Comparison of ENCODE assay signal across 18 cellular contexts in the genomic region with DNA sequence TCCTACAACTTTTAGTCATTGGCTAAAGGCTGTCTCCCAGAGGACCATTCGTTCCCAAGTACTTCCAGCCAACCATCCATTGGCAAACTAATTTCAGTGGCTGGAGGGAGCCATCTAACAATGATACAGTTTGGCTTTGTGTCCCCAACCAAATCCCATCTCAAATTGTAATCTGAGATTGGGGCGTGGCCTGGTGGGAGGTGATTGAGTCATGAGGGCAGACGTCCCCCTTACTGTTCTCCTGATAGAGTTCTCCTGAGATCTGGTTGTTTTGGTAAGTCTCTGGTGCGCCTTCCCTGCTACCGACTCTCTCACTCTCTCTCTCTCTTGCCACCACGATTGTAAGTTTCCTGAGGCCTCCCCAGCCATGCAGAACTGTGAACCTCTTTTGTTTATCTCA.
"Had no signal": no experiment of that assay in that cellular context is flagged by ENCODE, and none has a peak within 500 bp of the region (broad histone marks: within the 10 kb centered on the region; RNA-seq: fewer than 3 reads in every experiment).

No MANE protein-coding gene starts in this region.

- H3K9me3 Mint-ChIP-seq: activated T-helper 17 cell treated with anti-CD3 and anti-CD28 coated beads, Interleukin-2, amount 50 U/mL, for 72 hours; stimulated activated naive CD8-positive, alpha-beta T cell treated with anti-CD3 and anti-CD28 coated beads, Interleukin-15, Interleukin-2, amounts not matched to agents 100 ng/mL and 50 ng/mL, for 24 hours; type B pancreatic cell had no signal

- H3K4me1 Mint-ChIP-seq: activated T-helper 17 cell treated with anti-CD3 and anti-CD28 coated beads, Interleukin-2, amount 50 U/mL, for 72 hours had no signal

- H3K27ac Mint-ChIP-seq: activated T-helper 17 cell treated with anti-CD3 and anti-CD28 coated beads, Interleukin-2, amount 50 U/mL, for 72 hours; stimulated activated naive CD8-positive, alpha-beta T cell treated with anti-CD3 and anti-CD28 coated beads, Interleukin-15, Interleukin-2, amounts not matched to agents 100 ng/mL and 50 ng/mL, for 24 hours had no signal

- H3K9me3 ChIP-seq: ascending aorta, breast epithelium, esophagus squamous epithelium, right lobe of liver, suprapubic skin had no signal

- H3K27me3 ChIP-seq: ascending aorta, breast epithelium, esophagus squamous epithelium, right lobe of liver, suprapubic skin had no signal

- ATAC-seq: activated T-helper 17 cell treated with anti-CD3 and anti-CD28 coated beads, Interleukin-2, amount 50 U/mL, for 72 hours; left cardiac atrium; lower lobe of right lung; right lobe of liver had no signal

- H3K4me3 Mint-ChIP-seq: activated T-helper 17 cell treated with anti-CD3 and anti-CD28 coated beads, Interleukin-2, amount 50 U/mL, for 72 hours; neural crest cell; stimulated activated naive CD8-positive, alpha-beta T cell treated with anti-CD3 and anti-CD28 coated beads, Interleukin-15, Interleukin-2, amounts not matched to agents 100 ng/mL and 50 ng/mL, for 24 hours; type B pancreatic cell had no signal

- H3K36me3 Mint-ChIP-seq: type B pancreatic cell had no signal

- H3K36me3 ChIP-seq: ascending aorta, breast epithelium, esophagus squamous epithelium, lower lobe of right lung, right lobe of liver, suprapubic skin had no signal

- FAIRE-seq: endothelial cell of umbilical vein had no signal

- H3K4me1 ChIP-seq: ascending aorta, breast epithelium, esophagus squamous epithelium, lower lobe of right lung, right lobe of liver, suprapubic skin had no signal

- DNase-seq: activated naive CD4-positive, alpha-beta T cell treated with Interleukin-2 at 50 U/mL for 16 hours; cerebellar nuclear complex; effector CD8-positive, alpha-beta T cell; esophagus squamous epithelium; foreskin melanocyte; head of caudate nucleus; left cardiac atrium; lower lobe of right lung; midbrain; right lobe of liver had no signal

- H3K27ac ChIP-seq: ascending aorta, breast epithelium, esophagus squamous epithelium, lower lobe of right lung, right lobe of liver, suprapubic skin had no signal

- H3K27me3 Mint-ChIP-seq: activated T-helper 17 cell treated with anti-CD3 and anti-CD28 coated beads, Interleukin-2, amount 50 U/mL, for 72 hours; stimulated activated naive CD8-positive, alpha-beta T cell treated with anti-CD3 and anti-CD28 coated beads, Interleukin-15, Interleukin-2, amounts not matched to agents 100 ng/mL and 50 ng/mL, for 24 hours; type B pancreatic cell had no signal

- H3K4me3 ChIP-seq: ascending aorta, breast epithelium, esophagus squamous epithelium, lower lobe of right lung, right lobe of liver, suprapubic skin had no signal
